Comparison of ENCODE assay signal across 8 cellular contexts in genomic region chr4:76689079-76689817, GRCh38.
DNase-seq lines count a peak whose midpoint lies in the region; ATAC-seq lines count a peak whose summit lies in the region.

No MANE protein-coding gene starts in this region.

- no peaks in the 10 kb centered on the region for H3K9me3 Mint-ChIP-seq in memory B cell

- no peaks in the 10 kb centered on the region for H3K36me3 ChIP-seq in stomach smooth muscle (ENCODE audit: control insufficient read depth in 2 of 2, insufficient read depth in 2 of 2, low read length in 2 of 2)

- peak overlapping the region; percentile 82 for H3K4me3 Mint-ChIP-seq in memory B cell

- peak overlapping the region; percentile 65 to 80 for H3K9ac ChIP-seq in stomach smooth muscle (ENCODE audit: low read length in 2 of 2)

- no peak for DNase-seq in activated CD4-positive, CD25-positive, alpha-beta regulatory T cell (lab: John Stamatoyannopoulos, UW)
- DNase-seq in SW480 (ENCODE audit: low spot score) (peak; percentile 75), ecto neural progenitor cell (ENCODE audit: low spot score) (peak; percentile 88), memory B cell (ENCODE audit: low spot score in 2 of 2) (peak in 1 of 2 donors; percentile 25), mesenteric fat pad (ENCODE audit: low spot score) (no peak)

- peaks cover 22% of the 10 kb centered on the region for H3K4me1 ChIP-seq in stomach smooth muscle (ENCODE audit: control insufficient read depth, insufficient read depth, low read length)

- H3K27me3 Mint-ChIP-seq in memory B cell, result peaks cover 21% of the 10 kb centered on the region

- peak overlapping the region; percentile 46 for H3K27ac ChIP-seq in stomach smooth muscle (ENCODE audit: low read length)

- no peaks in the 10 kb centered on the region for H3K27me3 ChIP-seq in stomach smooth muscle (ENCODE audit: control insufficient read depth in 1 of 2, insufficient read depth in 2 of 2, low read length in 2 of 2)

- H3K9me3 ChIP-seq in stomach smooth muscle (ENCODE audit: control insufficient read depth in 2 of 2, low read length in 2 of 2), result no peaks in the 10 kb centered on the region

- ATAC-seq in activated CD4-positive, CD25-positive, alpha-beta regulatory T cell treated with anti-CD3 and anti-CD28 coated beads, Interleukin-2, amount 50 U/mL, for 24 hours, result peak; percentile 29 to 51
- ATAC-seq in HG03066 (IDR thresholded peaks at IDR 0.05; ENCODE audit: low read depth, unreplicated experiment) (peak; percentile 44), memory B cell (ENCODE audit: low read depth) (peak; percentile 68)

- H3K36me3 Mint-ChIP-seq in memory B cell, result no peaks in the 10 kb centered on the region

- H3K4me3 ChIP-seq in stomach smooth muscle (ENCODE audit: low read length in 2 of 2), result peak overlapping the region; percentile 58 to 80

- peaks cover 5% of the 10 kb centered on the region for H3K4me1 Mint-ChIP-seq in memory B cell

- no peak overlapping the region for H3K27ac Mint-ChIP-seq in memory B cell

Comparison
In these comparisons a context has a peak if more than half of its experiments do, and no peak if none do; other contexts are left out.
1. DNase-seq: peak in SW480 (single experiment) and ecto neural progenitor cell (single experiment); none in activated CD4-positive, CD25-positive, alpha-beta regulatory T cell (0 of 4) and mesenteric fat pad (single experiment).
2. Peak in every context shown above with its lines, with median percentiles within 50 percentile points of each other: ATAC-seq.